In the genomic region with DNA sequence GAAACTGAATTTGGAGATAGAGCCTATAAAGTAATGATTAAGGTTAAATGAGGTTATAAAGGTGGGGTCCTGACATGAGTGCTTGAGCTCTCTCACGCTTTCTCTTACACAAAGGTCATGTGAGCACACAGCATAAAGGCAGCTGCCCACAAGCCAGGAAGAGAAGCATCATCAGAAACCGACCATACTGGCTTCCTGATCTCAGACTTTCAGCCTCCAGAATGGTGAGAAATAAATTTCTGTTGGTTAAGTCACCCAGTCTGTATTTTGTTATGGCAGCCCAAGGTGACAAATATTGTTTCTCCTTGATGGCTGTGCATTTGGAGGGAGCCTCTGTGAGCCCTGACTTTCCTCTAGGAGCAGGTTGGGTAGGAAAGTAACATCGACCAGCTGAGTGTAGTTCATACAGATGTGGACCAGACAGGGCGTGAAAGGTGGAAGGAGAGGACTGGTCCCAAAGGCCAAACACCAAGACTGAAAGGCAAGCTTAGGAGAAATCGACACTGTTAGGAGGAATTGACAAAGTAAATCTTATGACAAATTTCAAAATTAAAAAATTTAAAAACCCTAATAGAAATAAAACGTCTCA, we compare ENCODE assay signal across 8 cellular contexts.
DNase-seq lines count a peak whose midpoint lies in the region; ATAC-seq and TF ChIP-seq lines count a peak whose summit lies in the region.

No MANE protein-coding gene starts in this region.

- peaks cover 23% of the 10 kb centered on the region for H3K79me2 ChIP-seq in Loucy (ENCODE audit: insufficient read depth, low read length)

- H3K4me1 ChIP-seq in Loucy (ENCODE audit: insufficient read depth, low read length, poor library complexity, severe bottlenecking) = peaks cover 43% of the 10 kb centered on the region

- no peaks in the 10 kb centered on the region for H3K27me3 ChIP-seq in Loucy (ENCODE audit: insufficient read depth, low read length, poor library complexity, severe bottlenecking)

- peak overlapping the region; percentile 84 for H2AFZ ChIP-seq in Loucy (ENCODE audit: low read length)

- H3K4me3 ChIP-seq in Loucy (ENCODE audit: low read length, poor library complexity, severe bottlenecking) = peak overlapping the region; percentile 71

- H3K4me3 Mint-ChIP-seq in immature natural killer cell = peak overlapping the region; percentile 86 to 98 (median 89)

- peak overlapping the region; percentile 77 for H3K4me2 ChIP-seq in Loucy (ENCODE audit: low read depth, low read length, poor library complexity, severe bottlenecking)

- peaks cover 7% of the 10 kb centered on the region; the same call in 1 of the 2 replicates for H3F3A ChIP-seq in Loucy (ENCODE audit: low read depth)

- peaks cover 0 to 13% (median 12%) of the 10 kb centered on the region in 3 donors for H3K36me3 Mint-ChIP-seq in immature natural killer cell

- H3K9me2 ChIP-seq in Loucy (replicated peaks; ENCODE audit: low read depth, low read length) = no peaks in the 10 kb centered on the region

- DNase-seq in GM10266 (ENCODE audit: extremely low spot score) (peak; percentile 23), immature natural killer cell (peak; percentile 57 to 71 (median 66)), medulla oblongata (ENCODE audit: extremely low spot score) (no peak), NOMO-1 (lab: John Stamatoyannopoulos, UW; ENCODE audit: unreplicated experiment in 2 of 2) (no peak), NK-92 (lab: John Stamatoyannopoulos, UW; ENCODE audit: unreplicated experiment) (no peak), ecto neural progenitor cell (ENCODE audit: low spot score) (no peak)

- H3K27ac Mint-ChIP-seq in immature natural killer cell = peak overlapping the region; percentile 97 to 100 (median 98)

- peaks cover 36 to 53% of the 10 kb centered on the region in 2 donors for H3K4me1 Mint-ChIP-seq in immature natural killer cell

- H3K9me3 Mint-ChIP-seq in immature natural killer cell = no peaks in the 10 kb centered on the region

- ATAC-seq in GM21528 (IDR thresholded peaks at IDR 0.05; ENCODE audit: low FRiP score, unreplicated experiment) = peak; percentile 64

- H4K20me1 ChIP-seq in Loucy (ENCODE audit: insufficient read depth, low read length, poor library complexity, severe bottlenecking) = no peaks in the 10 kb centered on the region

- H3K27me3 Mint-ChIP-seq in immature natural killer cell (ENCODE audit: low read depth in 3 of 3) = no peaks in the 10 kb centered on the region

- no peaks in the 10 kb centered on the region for H3K36me3 ChIP-seq in Loucy (ENCODE audit: insufficient read depth, low read length)

- H3K9me3 ChIP-seq in Loucy (ENCODE audit: insufficient read depth, low read depth, low read length) = no peaks in the 10 kb centered on the region

- TF ChIP-seq CTCF in GM10266 (IDR thresholded peaks at IDR 0.05; ENCODE audit: control insufficient read depth, insufficient read depth, low read depth, missing control alignments) (no peak), Loucy (conservative IDR thresholded peaks at IDR 0.05; ENCODE audit: low read length) (no peak)

- peak overlapping the region; percentile 52 for H3K9ac ChIP-seq in Loucy (ENCODE audit: low read depth, low read length, poor library complexity, severe bottlenecking)

Comparison
In these comparisons a context has a peak if more than half of its experiments do, and no peak if none do; other contexts are left out.
1. DNase-seq: peak in GM10266 (single experiment) and immature natural killer cell (3 of 3); none in medulla oblongata (single experiment), NOMO-1 (0 of 2), NK-92 (single experiment) and ecto neural progenitor cell (single experiment).